9 cellular contexts compared by ENCODE assay signal in genomic region chr16:85755929-85756768, GRCh38. TPM values are rescaled to one million over a fixed set of nuclear protein-coding genes. Genes with fewer than 3 reads are reported as not detected.
DNase-seq lines count a peak whose midpoint lies in the region; ATAC-seq lines count a peak whose summit lies in the region.
"Had no signal": no experiment of that assay in that cellular context is flagged by ENCODE, and none has a peak within 500 bp of the region (broad histone marks: within the 10 kb centered on the region; RNA-seq: fewer than 3 reads in every experiment).

No MANE protein-coding gene starts in this region.

- H3K36me3 Mint-ChIP-seq in activated T-helper 17 cell treated with anti-CD3 and anti-CD28 coated beads, Interleukin-2, amount 50 U/mL, for 72 hours (ENCODE audit: low read depth): no peaks in the 10 kb centered on the region
- no peaks in the 10 kb centered on the region for H3K36me3 Mint-ChIP-seq in immature natural killer cell

- H3K4me1 Mint-ChIP-seq in activated T-helper 17 cell treated with anti-CD3 and anti-CD28 coated beads, Interleukin-2, amount 50 U/mL, for 72 hours: peaks cover 4% of the 10 kb centered on the region
- H3K4me1 Mint-ChIP-seq in immature natural killer cell: peaks cover 0 to 6% of the 10 kb centered on the region in 2 donors

- peaks cover 26% of the 10 kb centered on the region for H3K27me3 Mint-ChIP-seq in activated T-helper 17 cell treated with anti-CD3 and anti-CD28 coated beads, Interleukin-2, amount 50 U/mL, for 72 hours
- H3K27me3 Mint-ChIP-seq in immature natural killer cell (ENCODE audit: low read depth in 3 of 3): peaks cover 3 to 4% (median 4%) of the 10 kb centered on the region in 3 donors

- peak; percentile 50 for DNase-seq in EH (ENCODE audit: low read depth)
- DNase-seq in activated effector memory CD4-positive, alpha-beta T cell treated with anti-CD3 and anti-CD28 coated beads, Interleukin-2, amount 50 U/mL, for 16 hours: no peak
- no peak for DNase-seq in 8988T
- no peak for DNase-seq in NCI-H2081 treated with DMSO at 0.1 percent for 48 hours (lab: John Stamatoyannopoulos, UW)
- no peak for DNase-seq in immature natural killer cell
- DNase-seq: NCI-H2029 had no signal

- H3K27ac Mint-ChIP-seq in activated T-helper 17 cell treated with anti-CD3 and anti-CD28 coated beads, Interleukin-2, amount 50 U/mL, for 72 hours: no peak overlapping the region
- no peak overlapping the region for H3K27ac Mint-ChIP-seq in immature natural killer cell

- ATAC-seq in GM19328 (IDR thresholded peaks at IDR 0.05; ENCODE audit: unreplicated experiment) (peak; percentile 44), HG02981 (IDR thresholded peaks at IDR 0.05; ENCODE audit: unreplicated experiment) (peak; percentile 42)
- peak; percentile 36 for ATAC-seq in activated T-helper 17 cell treated with anti-CD3 and anti-CD28 coated beads, Interleukin-2, amount 50 U/mL, for 72 hours (replicated peaks)

- no peaks in the 10 kb centered on the region for H3K9me3 Mint-ChIP-seq in activated T-helper 17 cell treated with anti-CD3 and anti-CD28 coated beads, Interleukin-2, amount 50 U/mL, for 72 hours
- H3K9me3 Mint-ChIP-seq in immature natural killer cell: no peaks in the 10 kb centered on the region

- no peak overlapping the region for H3K4me3 Mint-ChIP-seq in activated T-helper 17 cell treated with anti-CD3 and anti-CD28 coated beads, Interleukin-2, amount 50 U/mL, for 72 hours
- H3K4me3 Mint-ChIP-seq in immature natural killer cell: no peak overlapping the region

RNA-seq across cellular contexts. Expression of gene C16orf74, which starts 5.3 kb away (rescaled TPM):
- total RNA-seq in activated T-helper 17 cell treated with anti-CD3 and anti-CD28 coated beads, Interleukin-2, amount 50 U/mL, for 72 hours: under 1 TPM in 1 of 2 donors, not detected in 1; 0.35 TPM
- polyA plus RNA-seq in immature natural killer cell: 1 to 10 TPM; 5.0 to 9.0 (median 7.4) TPM

RNA-seq across cellular contexts. Expression of gene EMC8, which starts 43.2 kb away (rescaled TPM):
- 10 to 100 TPM; 17.4 to 42.7 TPM for total RNA-seq in activated T-helper 17 cell treated with anti-CD3 and anti-CD28 coated beads, Interleukin-2, amount 50 U/mL, for 72 hours
- 10 to 100 TPM; 25.4 to 34.6 (median 26.1) TPM for polyA plus RNA-seq in immature natural killer cell

RNA-seq across cellular contexts. Expression of gene COX4I1, which starts 43.3 kb away (rescaled TPM):
- 100 to 1,000 TPM; 415 to 467 TPM for total RNA-seq in activated T-helper 17 cell treated with anti-CD3 and anti-CD28 coated beads, Interleukin-2, amount 50 U/mL, for 72 hours
- polyA plus RNA-seq in immature natural killer cell: 1,000 to 10,000 TPM in 2 of 3 donors, 100 to 1,000 TPM in 1; 784 to 1,292 (median 1,022) TPM
